Comparison of ENCODE assay signal across 17 cellular contexts in the genomic region with DNA sequence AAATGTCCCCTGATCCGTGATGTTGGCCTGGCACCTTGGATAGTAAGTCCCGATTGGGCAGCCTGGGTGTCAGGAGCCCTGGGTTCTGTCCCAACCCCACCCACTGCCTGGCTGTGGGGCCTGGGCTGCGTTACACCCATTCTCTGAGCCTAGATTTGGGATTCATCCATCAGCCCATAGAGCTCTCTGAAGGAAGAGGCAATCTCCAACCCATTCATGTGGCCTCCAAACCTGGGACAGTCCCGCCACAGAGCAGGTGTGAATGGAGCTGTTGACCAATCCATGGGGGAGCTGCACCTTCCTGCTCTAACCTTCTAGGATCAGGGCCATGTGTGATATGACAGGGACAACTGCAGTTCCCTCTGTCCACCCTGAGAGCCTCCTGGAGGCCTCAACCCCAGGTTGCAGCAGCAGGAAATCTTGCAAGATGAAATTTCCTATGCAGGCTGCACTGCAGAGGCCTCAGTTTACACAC.
"Had no signal": no experiment of that assay in that cellular context is flagged by ENCODE, and none has a peak within 500 bp of the region (broad histone marks: within the 10 kb centered on the region; RNA-seq: fewer than 3 reads in every experiment).

No MANE protein-coding gene starts in this region.

- H3K9me3 Mint-ChIP-seq: activated T-cell treated with anti-CD3 and anti-CD28 coated beads, Interleukin-2, amount 50 U/mL, for 24 hours; memory B cell; T-helper 1 cell treated with Interleukin-12 subunit alpha and Interleukin-12 subunit beta and Interleukin-4 antibody, amounts not matched to agents 30 μg/mL and 1 μg/mL, for 36 hours had no signal

- H3K9me3 ChIP-seq: esophagus squamous epithelium, left lung, mucosa of descending colon, pancreas, SJSA1, spleen had no signal

- H3K36me3 Mint-ChIP-seq: memory B cell; naive B cell; stimulated activated naive B cell treated with anti-CD40 and anti-IgM and Interleukin-4, amounts not matched to agents 10 μg/mL and 1 μg/mL and 100 μg/mL, for 72 hours had no signal

- H3K27ac Mint-ChIP-seq: activated T-cell treated with anti-CD3 and anti-CD28 coated beads, Interleukin-2, amount 50 U/mL, for 24 hours; memory B cell; naive B cell; stimulated activated naive B cell treated with anti-CD40 and anti-IgM and Interleukin-4, amounts not matched to agents 10 μg/mL and 1 μg/mL and 100 μg/mL, for 72 hours; T-helper 1 cell treated with Interleukin-12 subunit alpha and Interleukin-12 subunit beta and Interleukin-4 antibody, amounts not matched to agents 30 μg/mL and 1 μg/mL, for 36 hours had no signal

- H3K36me3 ChIP-seq: esophagus squamous epithelium, left lung, pancreas, SJSA1, spleen had no signal

- H3K27me3 ChIP-seq: pancreas had no signal

- H3K4me1 Mint-ChIP-seq: memory B cell; naive B cell; stimulated activated naive B cell treated with anti-CD40 and anti-IgM and Interleukin-4, amounts not matched to agents 10 μg/mL and 1 μg/mL and 100 μg/mL, for 72 hours had no signal

- H3K4me1 ChIP-seq: left lung, pancreas, SJSA1, spleen had no signal

- DNase-seq: activated effector memory CD4-positive, alpha-beta T cell treated with Interleukin-2 at 50 U/mL for 16 hours; activated naive CD4-positive, alpha-beta T cell treated with anti-CD3 and anti-CD28 coated beads, Interleukin-2, amount 50 U/mL, for 16 hours; cerebellar nuclear complex; effector CD8-positive, alpha-beta T cell; esophagus squamous epithelium; left lung; mucosa of descending colon; naive B cell; spleen; stimulated activated CD4-positive, alpha-beta T cell treated with anti-CD3 and anti-CD28 coated beads, Interleukin-4, amount 100 ng/mL, for 4 hours; stimulated activated naive B cell treated with anti-CD40 and anti-IgM and Interleukin-4, amounts not matched to agents 10 μg/mL and 1 μg/mL and 100 μg/mL, for 72 hours had no signal

- H3K4me3 Mint-ChIP-seq: activated T-cell treated with anti-CD3 and anti-CD28 coated beads, Interleukin-2, amount 50 U/mL, for 24 hours; memory B cell; naive B cell; stimulated activated naive B cell treated with anti-CD40 and anti-IgM and Interleukin-4, amounts not matched to agents 10 μg/mL and 1 μg/mL and 100 μg/mL, for 72 hours; T-helper 1 cell treated with Interleukin-12 subunit alpha and Interleukin-12 subunit beta and Interleukin-4 antibody, amounts not matched to agents 30 μg/mL and 1 μg/mL, for 36 hours had no signal

- H3K27ac ChIP-seq: left lung, pancreas, SJSA1, spleen had no signal

- H3K4me3 ChIP-seq: esophagus squamous epithelium, left lung, mucosa of descending colon, pancreas, SJSA1, spleen had no signal

- ATAC-seq: activated CD4-positive, CD25-positive, alpha-beta regulatory T cell treated with anti-CD3 and anti-CD28 coated beads, Interleukin-2, amount 50 U/mL, for 24 hours; left lung; mucosa of descending colon; pancreas; stimulated activated naive B cell treated with anti-CD40 and anti-IgM and Interleukin-4, amounts not matched to agents 10 μg/mL and 1 μg/mL and 100 μg/mL, for 72 hours had no signal
